In genomic region chr11:70586261-70587094, GRCh38 we compare ENCODE assay signal across 22 cellular contexts.
DNase-seq lines count a peak whose midpoint lies in the region; ATAC-seq and TF ChIP-seq lines count a peak whose summit lies in the region.
"Had no signal": no experiment of that assay in that cellular context is flagged by ENCODE, and none has a peak within 500 bp of the region (broad histone marks: within the 10 kb centered on the region; RNA-seq: fewer than 3 reads in every experiment).

No MANE protein-coding gene starts in this region.

- peaks cover 3% of the 10 kb centered on the region for H4K20me1 ChIP-seq in neural progenitor cell (ENCODE audit: low read depth)

- no peak for ATAC-seq in HG02884 (IDR thresholded peaks at IDR 0.05; ENCODE audit: unreplicated experiment)
- ATAC-seq: HepG2, PC-3 had no signal

- no peak overlapping the region for H2AFZ ChIP-seq in neural progenitor cell (replicated peaks)

- H3K36me3 ChIP-seq in endodermal cell (ENCODE audit: control insufficient read depth, insufficient read depth, low read length) (no peaks in the 10 kb centered on the region), neural progenitor cell (no peaks in the 10 kb centered on the region), spleen (no peaks in the 10 kb centered on the region), thyroid gland (no peaks in the 10 kb centered on the region)

- H3K4me1 Mint-ChIP-seq in endodermal cell (no peaks in the 10 kb centered on the region), neural progenitor cell (peaks cover 23% of the 10 kb centered on the region), MCF 10A (ENCODE audit: insufficient read depth, unreplicated experiment) (no peaks in the 10 kb centered on the region)

- H3K4me3 ChIP-seq in endodermal cell (ENCODE audit: low read length) (no peak overlapping the region), neural progenitor cell (no peak overlapping the region), spleen (no peak overlapping the region), thyroid gland (replicated peaks in 1 of 3) (no peak overlapping the region)
- H3K4me3 ChIP-seq: SK-N-MC had no signal

- TF ChIP-seq POLR2A in spleen (IDR thresholded peaks at IDR 0.05) (no peak), thyroid gland (IDR thresholded peaks at IDR 0.05) (no peak)

- CTCF ChIA-PET in MCF 10A (lab: Yijun Ruan, JAX), result no interaction called here

- H3K4me1 ChIP-seq in endodermal cell (ENCODE audit: control insufficient read depth, insufficient read depth, low read length), result no peaks in the 10 kb centered on the region
- H3K4me1 ChIP-seq in neural progenitor cell, result no peaks in the 10 kb centered on the region
- no peaks in the 10 kb centered on the region for H3K4me1 ChIP-seq in spleen
- H3K4me1 ChIP-seq in thyroid gland, result no peaks in the 10 kb centered on the region

- H3K9ac ChIP-seq in endodermal cell (ENCODE audit: extremely low read depth, low read length, poor library complexity, severe bottlenecking), result no peak overlapping the region
- no peak overlapping the region for H3K9ac ChIP-seq in neural progenitor cell

- H3K9me3 ChIP-seq in endodermal cell (ENCODE audit: control insufficient read depth, low read length) (no peaks in the 10 kb centered on the region), neural progenitor cell (ENCODE audit: low read depth) (no peaks in the 10 kb centered on the region), spleen (no peaks in the 10 kb centered on the region), thyroid gland (no peaks in the 10 kb centered on the region)

- H3K27me3 ChIP-seq in endodermal cell (ENCODE audit: control insufficient read depth, insufficient read depth, low read length, poor library complexity, severe bottlenecking) (no peaks in the 10 kb centered on the region), neural progenitor cell (no peaks in the 10 kb centered on the region), spleen (replicated peaks in 1 of 7) (peaks cover 0 to 29% (median 0%) of the 10 kb centered on the region in 7 donors), thyroid gland (no peaks in the 10 kb centered on the region)

- no peaks in the 10 kb centered on the region for H3F3A ChIP-seq in neural progenitor cell (ENCODE audit: low read depth)

- no peaks in the 10 kb centered on the region for H3K9me3 Mint-ChIP-seq in endodermal cell
- H3K9me3 Mint-ChIP-seq in neural progenitor cell, result peaks cover 4% of the 10 kb centered on the region
- H3K9me3 Mint-ChIP-seq in MCF 10A (ENCODE audit: unreplicated experiment), result peaks cover 47% of the 10 kb centered on the region

- intact Hi-C loops in spleen (cut with DNase I; ENCODE audit: low total_unique reads), result no loop called here
- intact Hi-C loops in thyroid gland (cut with DNase I), result no loop called here
- intact Hi-C loops in MCF 10A (cut with micrococcal nuclease), result no loop called here

- no peak for TF ChIP-seq CTCF in endodermal cell (conservative IDR thresholded peaks at IDR 0.05)
- no peak for TF ChIP-seq CTCF in neural progenitor cell (IDR thresholded peaks at IDR 0.05)
- TF ChIP-seq CTCF in spleen (IDR thresholded peaks at IDR 0.05 in 8 of 11, conservative IDR thresholded peaks at IDR 0.05 in 3 of 11), result no peak
- TF ChIP-seq CTCF in thyroid gland (IDR thresholded peaks at IDR 0.05), result no peak
- no peak for TF ChIP-seq CTCF in MCF 10A (IDR thresholded peaks at IDR 0.05; ENCODE audit: unreplicated experiment)

- POLR2A ChIA-PET in MCF 10A (lab: Yijun Ruan, JAX), result no interaction called here

- H3K79me2 ChIP-seq in neural progenitor cell (ENCODE audit: low read depth), result no peaks in the 10 kb centered on the region

- H3K27ac ChIP-seq in endodermal cell (ENCODE audit: low read depth, low read length), result no peak overlapping the region
- no peak overlapping the region for H3K27ac ChIP-seq in neural progenitor cell
- H3K27ac ChIP-seq in spleen, result no peak overlapping the region
- H3K27ac ChIP-seq in thyroid gland, result no peak overlapping the region
- H3K27ac ChIP-seq: HL-60, SK-N-MC had no signal

- H3K27me3 Mint-ChIP-seq in endodermal cell (ENCODE audit: insufficient read depth), result no peaks in the 10 kb centered on the region
- H3K27me3 Mint-ChIP-seq in neural progenitor cell (ENCODE audit: insufficient read depth, low read depth), result peaks cover 3% of the 10 kb centered on the region
- H3K27me3 Mint-ChIP-seq in MCF 10A (ENCODE audit: insufficient read depth, unreplicated experiment), result no peaks in the 10 kb centered on the region

- H3K36me3 Mint-ChIP-seq in endodermal cell (ENCODE audit: low read depth) (peaks cover 3% of the 10 kb centered on the region), neural progenitor cell (peaks cover 4% of the 10 kb centered on the region), MCF 10A (ENCODE audit: insufficient read depth, unreplicated experiment) (no peaks in the 10 kb centered on the region)

- BruUV-seq in MCF 10A (replicated peaks; lab: Mats Ljungman, UMichigan), result no TSS peak

- H3K27ac Mint-ChIP-seq in endodermal cell, result no peak overlapping the region
- H3K27ac Mint-ChIP-seq in neural progenitor cell, result peak overlapping the region; percentile 35
- H3K27ac Mint-ChIP-seq in MCF 10A (ENCODE audit: low read depth, unreplicated experiment), result no peak overlapping the region

- no peak overlapping the region for H3K4me2 ChIP-seq in neural progenitor cell

- H3K4me3 Mint-ChIP-seq in endodermal cell (no peak overlapping the region), neural progenitor cell (no peak overlapping the region), MCF 10A (ENCODE audit: unreplicated experiment) (no peak overlapping the region)

- peak; percentile 3 for DNase-seq in activated CD8-positive, alpha-beta memory T cell treated with anti-CD3 and anti-CD28 coated beads, Interleukin-2, amount 50 U/mL, for 4 hours
- DNase-seq in activated CD8-positive, alpha-beta memory T cell treated with anti-CD3 and anti-CD28 coated beads for 24 hours, result no peak
- DNase-seq in endodermal cell (peak; percentile 26), neural progenitor cell (ENCODE audit: low spot score) (no peak), spleen (peak; percentile 51), thyroid gland (no peak), MCF 10A (ENCODE audit: unreplicated experiment) (no peak)
- DNase-seq: 8988T, AML-193, DMS53, GDM1, KBM-7, NCI-H1092 treated with DMSO at 0.1 percent for 48 hours, NCI-H2029 treated with DMSO at 0.1 percent for 48 hours, NCI-H2171 treated with DMSO at 0.1 percent for 48 hours, PC-3, RPMI8226, SHP77 treated with DMSO at 0.1 percent for 48 hours had no signal

- 91 to 95% methylated on average over 13 to 26 of the region's 26 CpGs for WGBS in endodermal cell (ENCODE audit: insufficient coverage in 1 of 2, insufficient read length in 1 of 2), 2 experiments
- 74 to 86% (median 77%) methylated on average over 22 to 26 of the region's 26 CpGs for WGBS in spleen, 5 donors
- 84 to 88% methylated on average over 21 to 26 of the region's 26 CpGs for whole genome bisulfite sequencing in thyroid gland, 2 donors

Comparison
In these comparisons a context has a peak if more than half of its experiments do, and no peak if none do; other contexts are left out.
1. DNase-seq: peak in activated CD8-positive, alpha-beta memory T cell treated with anti-CD3 and anti-CD28 coated beads, Interleukin-2, amount 50 U/mL, for 4 hours (single experiment), endodermal cell (single experiment) and spleen (single experiment); none in activated CD8-positive, alpha-beta memory T cell treated with anti-CD3 and anti-CD28 coated beads for 24 hours (single experiment), neural progenitor cell (single experiment), thyroid gland (0 of 2) and MCF 10A (single experiment).